ENCODE assay signal across 9 cellular contexts in the genomic region with DNA sequence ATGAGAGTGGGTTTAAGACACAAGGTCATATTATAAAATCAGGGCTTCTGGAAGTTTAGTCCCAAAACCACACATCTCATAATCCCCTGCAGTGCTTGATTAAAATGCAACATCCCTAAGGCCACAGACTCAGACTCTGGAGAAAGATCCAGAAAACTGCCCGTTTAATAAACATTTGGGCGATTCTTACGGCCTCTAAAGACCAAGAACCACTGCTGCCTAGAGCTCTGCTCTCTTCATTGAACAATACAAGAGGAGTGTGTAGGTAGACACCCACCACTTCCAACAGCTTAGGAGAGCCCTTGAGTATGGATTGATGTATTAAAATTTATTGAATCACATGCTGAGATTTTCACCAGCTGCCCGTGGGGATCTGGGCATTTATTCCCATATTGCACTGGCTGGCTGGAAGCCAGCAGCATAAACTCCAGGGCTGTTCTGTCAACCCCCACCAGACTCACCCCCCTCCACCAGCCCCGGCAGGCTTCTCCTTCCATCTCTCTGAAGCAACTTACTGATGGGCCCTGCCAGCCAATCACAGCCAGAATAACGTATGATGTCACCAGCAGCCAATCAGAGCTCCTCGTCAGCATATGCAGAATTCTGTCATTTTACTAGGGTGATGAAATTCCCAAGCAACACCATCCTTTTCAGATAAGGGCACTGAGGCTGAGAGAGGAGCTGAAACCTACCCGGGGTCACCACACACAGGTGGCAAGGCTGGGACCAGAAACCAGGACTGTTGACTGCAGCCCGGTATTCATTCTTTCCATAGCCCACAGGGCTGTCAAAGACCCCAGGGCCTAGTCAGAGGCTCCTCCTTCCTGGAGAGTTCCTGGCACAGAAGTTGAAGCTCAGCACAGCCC.
DNase-seq lines count a peak whose midpoint lies in the region; ATAC-seq, FAIRE-seq and TF ChIP-seq lines count a peak whose summit lies in the region.
"Had no signal": no experiment of that assay in that cellular context is flagged by ENCODE, and none has a peak within 500 bp of the region (broad histone marks: within the 10 kb centered on the region; RNA-seq: fewer than 3 reads in every experiment).

No MANE protein-coding gene starts in this region.

- in situ Hi-C loops in brain microvascular endothelial cell (cut with HindIII; ENCODE audit: low pct_ligation_motif_present, low sequenced_read_pairs), result no loop called here

- H3K4me3 Mint-ChIP-seq in stimulated activated memory B cell treated with anti-CD40 and anti-IgM and Interleukin-4, amounts not matched to agents 10 μg/mL and 1 μg/mL and 100 μg/mL, for 72 hours, result no peak overlapping the region

- no peak overlapping the region for H3K27ac Mint-ChIP-seq in stimulated activated memory B cell treated with anti-CD40 and anti-IgM and Interleukin-4, amounts not matched to agents 10 μg/mL and 1 μg/mL and 100 μg/mL, for 72 hours

- no peaks in the 10 kb centered on the region for H3K27me3 ChIP-seq in brain microvascular endothelial cell (replicated peaks)

- no peak for TF ChIP-seq CTCF in brain microvascular endothelial cell (IDR thresholded peaks at IDR 0.05; ENCODE audit: low read depth, low read length, missing control alignments)

- ATAC-seq in stimulated activated memory B cell treated with anti-CD40 and anti-IgM and Interleukin-4, amounts not matched to agents 10 μg/mL and 1 μg/mL and 100 μg/mL, for 72 hours, result no peak
- no peak for ATAC-seq in HG03039 (IDR thresholded peaks at IDR 0.05; ENCODE audit: unreplicated experiment)

- H3K9me3 Mint-ChIP-seq in stimulated activated memory B cell treated with anti-CD40 and anti-IgM and Interleukin-4, amounts not matched to agents 10 μg/mL and 1 μg/mL and 100 μg/mL, for 72 hours, result no peaks in the 10 kb centered on the region

- no peak for TF ChIP-seq POLR2A in H54 (IDR thresholded peaks at IDR 0.05; ENCODE audit: low read depth, low read length)

- no peaks in the 10 kb centered on the region for H3K36me3 Mint-ChIP-seq in stimulated activated memory B cell treated with anti-CD40 and anti-IgM and Interleukin-4, amounts not matched to agents 10 μg/mL and 1 μg/mL and 100 μg/mL, for 72 hours

- peaks cover 9% of the 10 kb centered on the region for H3K27me3 Mint-ChIP-seq in stimulated activated memory B cell treated with anti-CD40 and anti-IgM and Interleukin-4, amounts not matched to agents 10 μg/mL and 1 μg/mL and 100 μg/mL, for 72 hours

- no peak overlapping the region for H3K4me3 ChIP-seq in brain microvascular endothelial cell (ENCODE audit: low read depth, low read length)

- peak overlapping the region; percentile 24 for H3K27ac ChIP-seq in brain microvascular endothelial cell

- H3K4me1 Mint-ChIP-seq in stimulated activated memory B cell treated with anti-CD40 and anti-IgM and Interleukin-4, amounts not matched to agents 10 μg/mL and 1 μg/mL and 100 μg/mL, for 72 hours, result peaks cover 14% of the 10 kb centered on the region

- DNase-seq in AG08396 (ENCODE audit: low spot score), result peak; percentile 94
- peak; percentile 81 for DNase-seq in H54 (ENCODE audit: insufficient read length, low spot score)
- DNase-seq in NCI-H446 (lab: John Stamatoyannopoulos, UW), result peak; percentile 59 to 92
- DNase-seq in brain microvascular endothelial cell, result peak; percentile 94
- DNase-seq in stromal cell of bone marrow (ENCODE audit: low read depth), result peak; percentile 83

- FAIRE-seq in H54 (lab: Jason Lieb, UNC) (no peak), islet of Langerhans (lab: Jason Lieb, UNC) (peak; percentile 85)
- FAIRE-seq: colon had no signal

- no peaks in the 10 kb centered on the region for H3K36me3 ChIP-seq in brain microvascular endothelial cell (replicated peaks)
